ENCODE assay signal across 9 cellular contexts in the genomic region with DNA sequence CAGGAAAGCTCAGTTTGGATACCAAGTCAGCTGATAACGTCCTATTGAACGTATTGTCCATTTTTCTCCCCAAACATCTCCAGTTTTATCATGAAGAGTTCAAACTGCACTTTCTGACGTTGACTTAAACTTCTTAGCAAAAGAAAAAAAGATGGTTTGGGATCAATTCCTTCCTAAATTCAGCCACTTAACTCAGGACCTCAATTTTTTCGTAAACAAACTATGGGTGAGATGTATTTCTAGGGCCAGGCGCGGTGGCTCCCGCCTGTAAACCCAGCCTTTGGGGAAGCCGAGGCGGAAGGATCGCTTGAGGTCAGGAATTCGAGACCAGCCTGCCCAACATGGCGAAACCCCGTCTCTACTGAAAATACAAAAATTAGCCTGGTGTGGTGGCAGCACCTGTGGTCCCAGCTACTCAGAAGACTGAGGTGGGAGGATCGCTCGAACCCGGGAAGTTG. TPM values are rescaled to one million over a fixed set of nuclear protein-coding genes. Genes with fewer than 3 reads are reported as not detected.
DNase-seq lines count a peak whose midpoint lies in the region; ATAC-seq and TF ChIP-seq lines count a peak whose summit lies in the region.
"Had no signal": no experiment of that assay in that cellular context is flagged by ENCODE, and none has a peak within 500 bp of the region (broad histone marks: within the 10 kb centered on the region; RNA-seq: fewer than 3 reads in every experiment).

No MANE protein-coding gene starts in this region.

- POLR2A ChIA-PET in naive thymus-derived CD4-positive, alpha-beta T cell (lab: Charles Lee): interaction anchor here (0.5 to 1.6 kb wide), 14 partner anchors 10 to 536 kb away, joined by 3 to 23 read pairs (median 4); a partner anchor contains a TSS

- no peaks in the 10 kb centered on the region for H3K9me3 ChIP-seq in naive thymus-derived CD4-positive, alpha-beta T cell (ENCODE audit: control insufficient read depth in 2 of 3, low read length in 3 of 3)
- H3K9me3 ChIP-seq: mucosa of descending colon had no signal

- peak overlapping the region; percentile 79 to 98 (median 95) for H3K27ac Mint-ChIP-seq in IgD-negative memory B cell
- H3K27ac Mint-ChIP-seq in central memory CD8-positive, alpha-beta T cell (ENCODE audit: low read depth): peak overlapping the region; percentile 89
- peak overlapping the region in 8 of 9 donors; percentile 87 to 99 (median 94) for H3K27ac Mint-ChIP-seq in naive thymus-derived CD4-positive, alpha-beta T cell

- intact Hi-C loops in naive thymus-derived CD4-positive, alpha-beta T cell (cut with micrococcal nuclease): loop anchor here (1.0 to 10.0 kb wide), 10 partner anchors 14 to 1641 kb away; a partner anchor contains a TSS

- H3K4me3 Mint-ChIP-seq in IgD-negative memory B cell: peak overlapping the region; percentile 92 to 99 (median 98)
- H3K4me3 Mint-ChIP-seq in central memory CD8-positive, alpha-beta T cell: peak overlapping the region; percentile 94
- H3K4me3 Mint-ChIP-seq in naive thymus-derived CD4-positive, alpha-beta T cell: peak overlapping the region; percentile 94 to 98 (median 96)

- H3K27ac ChIP-seq in naive thymus-derived CD4-positive, alpha-beta T cell (ENCODE audit: low read depth, low read length): no peak overlapping the region

- H3K36me3 ChIP-seq in naive thymus-derived CD4-positive, alpha-beta T cell (ENCODE audit: control insufficient read depth in 2 of 3, insufficient read depth in 3 of 3, low read length in 3 of 3): peaks cover 0 to 11% (median 0%) of the 10 kb centered on the region in 3 experiments

- peaks cover 11 to 14% (median 13%) of the 10 kb centered on the region in 3 donors for H3K4me1 Mint-ChIP-seq in IgD-negative memory B cell
- H3K4me1 Mint-ChIP-seq in central memory CD8-positive, alpha-beta T cell: peaks cover 27% of the 10 kb centered on the region
- peaks cover 16 to 34% (median 23%) of the 10 kb centered on the region in 7 donors for H3K4me1 Mint-ChIP-seq in naive thymus-derived CD4-positive, alpha-beta T cell

- H3K27me3 Mint-ChIP-seq in IgD-negative memory B cell: no peaks in the 10 kb centered on the region
- no peaks in the 10 kb centered on the region for H3K27me3 Mint-ChIP-seq in central memory CD8-positive, alpha-beta T cell
- H3K27me3 Mint-ChIP-seq in naive thymus-derived CD4-positive, alpha-beta T cell: no peaks in the 10 kb centered on the region

- DNase-seq in AG10803 (ENCODE audit: low read depth) (no peak), DMS153 treated with DMSO at 0.1 percent for 48 hours (lab: John Stamatoyannopoulos, UW; ENCODE audit: unreplicated experiment) (no peak)
- no peak for DNase-seq in central memory CD8-positive, alpha-beta T cell (ENCODE audit: low spot score in 2 of 2)
- no peak for DNase-seq in naive thymus-derived CD4-positive, alpha-beta T cell

- CTCF ChIA-PET in naive thymus-derived CD4-positive, alpha-beta T cell (lab: Charles Lee): interaction anchor here (0.6 to 2.5 kb wide), 2 partner anchors 14 to 180 kb away, joined by 3 to 14 read pairs; no protein-coding TSS in a partner anchor

- ATAC-seq in central memory CD8-positive, alpha-beta T cell (replicated peaks; ENCODE audit: extremely low read depth, poor library complexity, severe bottlenecking): no peak
- ATAC-seq in naive thymus-derived CD4-positive, alpha-beta T cell: no peak
- ATAC-seq in GM21576 (IDR thresholded peaks at IDR 0.05; ENCODE audit: unreplicated experiment) (no peak), GM21737 (IDR thresholded peaks at IDR 0.05; ENCODE audit: unreplicated experiment) (no peak)
- no peak for ATAC-seq in activated CD4-positive, CD25-positive, alpha-beta regulatory T cell treated with anti-CD3 and anti-CD28 coated beads, Interleukin-2, amount 50 U/mL, for 24 hours

- no peaks in the 10 kb centered on the region for H3K27me3 ChIP-seq in naive thymus-derived CD4-positive, alpha-beta T cell (ENCODE audit: control insufficient read depth in 2 of 2, insufficient read depth in 2 of 2, low read length in 2 of 2)

- H3K4me1 ChIP-seq in naive thymus-derived CD4-positive, alpha-beta T cell (ENCODE audit: control insufficient read depth in 2 of 2, insufficient read depth in 2 of 2, low read length in 2 of 2): peaks cover 7 to 14% of the 10 kb centered on the region in 2 donors

- peak overlapping the region; percentile 90 for H3K4me3 ChIP-seq in AG10803 (ENCODE audit: low read length)
- peak overlapping the region; percentile 86 for H3K4me3 ChIP-seq in naive thymus-derived CD4-positive, alpha-beta T cell (ENCODE audit: low read length)

- H3K9me3 Mint-ChIP-seq in IgD-negative memory B cell: no peaks in the 10 kb centered on the region
- H3K9me3 Mint-ChIP-seq in central memory CD8-positive, alpha-beta T cell: no peaks in the 10 kb centered on the region
- H3K9me3 Mint-ChIP-seq in naive thymus-derived CD4-positive, alpha-beta T cell: no peaks in the 10 kb centered on the region

- H3K36me3 Mint-ChIP-seq in IgD-negative memory B cell: peaks cover 6% of the 10 kb centered on the region
- peaks cover 9% of the 10 kb centered on the region for H3K36me3 Mint-ChIP-seq in central memory CD8-positive, alpha-beta T cell (ENCODE audit: insufficient read depth)
- peaks cover 3 to 13% (median 4%) of the 10 kb centered on the region in 5 donors for H3K36me3 Mint-ChIP-seq in naive thymus-derived CD4-positive, alpha-beta T cell

- no peak for TF ChIP-seq CTCF in AG10803 (conservative IDR thresholded peaks at IDR 0.05; ENCODE audit: low read length)

RNA-seq across cellular contexts. Expression of a gene that starts 0.5 kb away (rescaled TPM):
- polyA plus RNA-seq in IgD-negative memory B cell: 29.2 TPM
- total RNA-seq in naive thymus-derived CD4-positive, alpha-beta T cell: 100 to 1,000 TPM in 1 of 5 experiments, 10 to 100 TPM in 4; 57.6 to 104 (median 76.0) TPM
- polyA plus RNA-seq in naive thymus-derived CD4-positive, alpha-beta T cell: 10 to 100 TPM; 20.2 to 23.9 TPM

RNA-seq across cellular contexts. Expression of a gene that starts 33.4 kb away (rescaled TPM):
- 18.2 TPM for polyA plus RNA-seq in IgD-negative memory B cell
- 10 to 100 TPM; 20.5 to 54.4 (median 39.6) TPM for total RNA-seq in naive thymus-derived CD4-positive, alpha-beta T cell
- polyA plus RNA-seq in naive thymus-derived CD4-positive, alpha-beta T cell: 10 to 100 TPM; 21.6 to 30.3 TPM
